Comparison of ENCODE assay signal across 8 cellular contexts in genomic region chr6:14066782-14067406, GRCh38. TPM values are rescaled to one million over a fixed set of nuclear protein-coding genes. Genes with fewer than 3 reads are reported as not detected.
DNase-seq lines count a peak whose midpoint lies in the region; ATAC-seq and TF ChIP-seq lines count a peak whose summit lies in the region.

No MANE protein-coding gene starts in this region.

- no peaks in the 10 kb centered on the region for H3K9me3 ChIP-seq in CD4-positive, alpha-beta T cell (ENCODE audit: control insufficient read depth, low read length)
- H3K9me3 ChIP-seq in Loucy (ENCODE audit: insufficient read depth, low read depth, low read length) (peaks cover 9% of the 10 kb centered on the region; the same call in 1 of the 2 replicates), lung (ENCODE audit: control insufficient read depth in 2 of 2, insufficient read depth in 1 of 2, low read length in 1 of 2) (no peaks in the 10 kb centered on the region), vagina (no peaks in the 10 kb centered on the region)

- H3K4me1 ChIP-seq in Loucy (ENCODE audit: insufficient read depth, low read length, poor library complexity, severe bottlenecking) (peaks cover 6% of the 10 kb centered on the region), lung (ENCODE audit: control insufficient read depth in 2 of 2, insufficient read depth in 2 of 2, low read length in 2 of 2) (peaks cover 0 to 2% of the 10 kb centered on the region in 2 donors), vagina (no peaks in the 10 kb centered on the region)

- peak; percentile 70 for TF ChIP-seq CTCF in CD4-positive, alpha-beta T cell (IDR thresholded peaks at IDR 0.05)
- TF ChIP-seq CTCF in Loucy (conservative IDR thresholded peaks at IDR 0.05; ENCODE audit: low read length) (peak; percentile 75), lung (IDR thresholded peaks at IDR 0.05; ENCODE audit: control extremely low read depth, extremely low read depth) (peak; percentile 82), vagina (IDR thresholded peaks at IDR 0.05) (peak; percentile 59 to 70 (median 69))

- 9 to 11% methylated on average over 5 of the region's 5 CpGs for WGBS in lung, 2 donors

- no peaks in the 10 kb centered on the region for H3K9me2 ChIP-seq in Loucy (replicated peaks; ENCODE audit: low read depth, low read length)

- CTCF ChIA-PET in CD4-positive, alpha-beta T cell (lab: Charles Lee): interaction anchor here (0.9 to 2.3 kb wide), 13 partner anchors 9 to 1556 kb away, joined by 3 to 15 read pairs (median 6); no protein-coding TSS in a partner anchor

- H3K27me3 ChIP-seq in CD4-positive, alpha-beta T cell (ENCODE audit: control insufficient read depth, insufficient read depth, low read length): peaks cover 5% of the 10 kb centered on the region
- peaks cover 56% of the 10 kb centered on the region for H3K27me3 ChIP-seq in Loucy (ENCODE audit: insufficient read depth, low read length, poor library complexity, severe bottlenecking)
- no peaks in the 10 kb centered on the region for H3K27me3 ChIP-seq in lung (ENCODE audit: control insufficient read depth, insufficient read depth)
- no peaks in the 10 kb centered on the region for H3K27me3 ChIP-seq in vagina

- H4K20me1 ChIP-seq in Loucy (ENCODE audit: insufficient read depth, low read length, poor library complexity, severe bottlenecking): no peaks in the 10 kb centered on the region

- no peaks in the 10 kb centered on the region for H3K36me3 ChIP-seq in Loucy (ENCODE audit: insufficient read depth, low read length)
- no peaks in the 10 kb centered on the region for H3K36me3 ChIP-seq in lung (ENCODE audit: control insufficient read depth in 2 of 2, insufficient read depth in 2 of 2, low read length in 2 of 2)
- no peaks in the 10 kb centered on the region for H3K36me3 ChIP-seq in vagina

- H3K9ac ChIP-seq in Loucy (ENCODE audit: low read depth, low read length, poor library complexity, severe bottlenecking): no peak overlapping the region

- H3K4me1 Mint-ChIP-seq in CD4-positive, alpha-beta T cell (ENCODE audit: low read depth): no peaks in the 10 kb centered on the region

- peak; percentile 81 for ATAC-seq in CD4-positive, alpha-beta T cell (ENCODE audit: poor library complexity)
- ATAC-seq in GM18868 (IDR thresholded peaks at IDR 0.05; ENCODE audit: unreplicated experiment) (peak; percentile 69), lung (ENCODE audit: insufficient read depth, low FRiP score) (peak; percentile 69), HG03521 (IDR thresholded peaks at IDR 0.05; ENCODE audit: unreplicated experiment) (no peak)

- no peaks in the 10 kb centered on the region for H3K79me2 ChIP-seq in Loucy (ENCODE audit: insufficient read depth, low read length)

- POLR2A ChIA-PET in CD4-positive, alpha-beta T cell (lab: Charles Lee): interaction anchor here (0.8 to 1.2 kb wide), 4 partner anchors 8 to 253 kb away, joined by 3 to 6 read pairs (median 6); partner anchors contain the start of genes CD83 and MCUR1

- H3F3A ChIP-seq in Loucy (ENCODE audit: low read depth): no peaks in the 10 kb centered on the region

- H3K27ac Mint-ChIP-seq in CD4-positive, alpha-beta T cell: no peak overlapping the region

- H2AFZ ChIP-seq in Loucy (ENCODE audit: low read length): no peak overlapping the region

- no peak overlapping the region for H3K4me3 Mint-ChIP-seq in CD4-positive, alpha-beta T cell

- no peak overlapping the region for H3K4me3 ChIP-seq in Loucy (ENCODE audit: low read length, poor library complexity, severe bottlenecking)
- H3K4me3 ChIP-seq in lung: no peak overlapping the region
- H3K4me3 ChIP-seq in vagina: no peak overlapping the region

- no peaks in the 10 kb centered on the region for H3K36me3 Mint-ChIP-seq in CD4-positive, alpha-beta T cell (ENCODE audit: low read depth)

- peaks cover 5% of the 10 kb centered on the region for H3K9me3 Mint-ChIP-seq in CD4-positive, alpha-beta T cell

- H3K27me3 Mint-ChIP-seq in CD4-positive, alpha-beta T cell: peaks cover 6% of the 10 kb centered on the region

- no peak for TF ChIP-seq POLR2A in vagina (IDR thresholded peaks at IDR 0.05)

- no peak overlapping the region for H3K4me2 ChIP-seq in Loucy (ENCODE audit: low read depth, low read length, poor library complexity, severe bottlenecking)

- intact Hi-C loops in CD4-positive, alpha-beta T cell (cut with DNase I, micrococcal nuclease): loop anchor here (1.0 to 10.0 kb wide), 6 partner anchors 155 to 1172 kb away; no protein-coding TSS in a partner anchor
- intact Hi-C loops in vagina (cut with DNase I): loop anchor here (10.0 kb wide), 1 partner anchor 162 kb away; no protein-coding TSS in a partner anchor

- no peak for DNase-seq in CD4-positive, alpha-beta T cell
- DNase-seq in RPMI8226 (peak; percentile 77), dermis microvascular lymphatic vessel endothelial cell (ENCODE audit: low read depth in 2 of 2) (peak; percentile 36 to 71), lung (ENCODE audit: low spot score) (no peak), vagina (ENCODE audit: extremely low spot score in 2 of 2) (no peak)

- no peak overlapping the region for H3K27ac ChIP-seq in CD4-positive, alpha-beta T cell (ENCODE audit: low read depth, low read length)
- H3K27ac ChIP-seq in lung (ENCODE audit: low read depth in 1 of 2, low read length in 1 of 2): no peak overlapping the region
- no peak overlapping the region for H3K27ac ChIP-seq in vagina

RNA-seq across cellular contexts. Expression of gene CD83, which starts 50.7 kb away (rescaled TPM):
- 10 to 100 TPM; 35.3 to 36.4 TPM for total RNA-seq in CD4-positive, alpha-beta T cell
- 2.1 and 3.8 TPM in 2 replicates for total RNA-seq in dermis microvascular lymphatic vessel endothelial cell
- total RNA-seq in lung: 10 to 100 TPM; 21.3 to 31.1 TPM
- polyA plus RNA-seq in lung: 10 to 100 TPM; 14.5 to 28.8 TPM
- 26.0 TPM for total RNA-seq in vagina

Comparison
In these comparisons a context has a peak if more than half of its experiments do, and no peak if none do; other contexts are left out.
1. DNase-seq: peak in RPMI8226 (single experiment) and dermis microvascular lymphatic vessel endothelial cell (2 of 2); none in CD4-positive, alpha-beta T cell (0 of 10), lung (single experiment) and vagina (0 of 2).
2. Peak in every context shown above with its lines, with median percentiles within 50 percentile points of each other: CTCF ChIP-seq.